ENCODE assay signal across 1 cellular context in the genomic region with DNA sequence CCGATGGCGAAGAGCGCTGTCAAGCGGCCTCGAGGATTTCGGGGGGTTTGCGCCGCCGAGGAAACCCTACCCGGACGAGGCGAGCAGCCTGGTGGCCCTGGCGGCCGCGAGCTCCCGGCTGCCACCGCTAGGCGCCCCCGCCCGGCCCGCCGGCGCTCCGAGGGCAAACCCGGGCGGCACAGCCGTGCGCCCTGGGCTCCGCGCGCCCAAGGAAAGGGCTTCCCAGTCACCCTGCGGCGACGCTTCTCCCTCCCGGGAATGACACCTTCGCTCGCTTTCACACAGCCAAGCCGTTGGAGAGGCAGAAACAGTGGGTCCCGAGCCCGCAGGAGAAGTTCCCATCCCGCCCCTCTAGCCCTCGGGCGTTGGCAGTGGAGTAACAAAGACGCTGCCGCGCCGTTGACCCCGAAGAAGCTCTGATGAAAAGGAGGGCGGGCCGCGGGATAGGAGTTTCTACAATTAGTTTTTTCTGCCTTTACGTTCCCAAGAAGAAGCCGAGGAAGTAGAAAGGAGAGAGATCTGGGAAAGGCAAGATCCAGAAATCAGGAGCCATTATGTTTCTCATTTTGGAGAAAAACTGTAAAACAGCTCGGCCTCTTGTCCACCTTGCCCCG.
TF ChIP-seq lines count a peak whose summit lies in the region.

No MANE protein-coding gene starts in this region.

TF ChIP-seq in GM23338, 12 proteins besides CTCF, POLR2A, EP300 and RAD21 (continued from another document):
- TF ChIP-seq, protein P1, sequence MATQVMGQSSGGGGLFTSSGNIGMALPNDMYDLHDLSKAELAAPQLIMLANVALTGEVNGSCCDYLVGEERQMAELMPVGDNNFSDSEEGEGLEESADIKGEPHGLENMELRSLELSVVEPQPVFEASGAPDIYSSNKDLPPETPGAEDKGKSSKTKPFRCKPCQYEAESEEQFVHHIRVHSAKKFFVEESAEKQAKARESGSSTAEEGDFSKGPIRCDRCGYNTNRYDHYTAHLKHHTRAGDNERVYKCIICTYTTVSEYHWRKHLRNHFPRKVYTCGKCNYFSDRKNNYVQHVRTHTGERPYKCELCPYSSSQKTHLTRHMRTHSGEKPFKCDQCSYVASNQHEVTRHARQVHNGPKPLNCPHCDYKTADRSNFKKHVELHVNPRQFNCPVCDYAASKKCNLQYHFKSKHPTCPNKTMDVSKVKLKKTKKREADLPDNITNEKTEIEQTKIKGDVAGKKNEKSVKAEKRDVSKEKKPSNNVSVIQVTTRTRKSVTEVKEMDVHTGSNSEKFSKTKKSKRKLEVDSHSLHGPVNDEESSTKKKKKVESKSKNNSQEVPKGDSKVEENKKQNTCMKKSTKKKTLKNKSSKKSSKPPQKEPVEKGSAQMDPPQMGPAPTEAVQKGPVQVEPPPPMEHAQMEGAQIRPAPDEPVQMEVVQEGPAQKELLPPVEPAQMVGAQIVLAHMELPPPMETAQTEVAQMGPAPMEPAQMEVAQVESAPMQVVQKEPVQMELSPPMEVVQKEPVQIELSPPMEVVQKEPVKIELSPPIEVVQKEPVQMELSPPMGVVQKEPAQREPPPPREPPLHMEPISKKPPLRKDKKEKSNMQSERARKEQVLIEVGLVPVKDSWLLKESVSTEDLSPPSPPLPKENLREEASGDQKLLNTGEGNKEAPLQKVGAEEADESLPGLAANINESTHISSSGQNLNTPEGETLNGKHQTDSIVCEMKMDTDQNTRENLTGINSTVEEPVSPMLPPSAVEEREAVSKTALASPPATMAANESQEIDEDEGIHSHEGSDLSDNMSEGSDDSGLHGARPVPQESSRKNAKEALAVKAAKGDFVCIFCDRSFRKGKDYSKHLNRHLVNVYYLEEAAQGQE (IDR thresholded peaks at IDR 0.05; ENCODE audit: unreplicated experiment), result no peak
